ENCODE assay signal across 7 cellular contexts in the genomic region with DNA sequence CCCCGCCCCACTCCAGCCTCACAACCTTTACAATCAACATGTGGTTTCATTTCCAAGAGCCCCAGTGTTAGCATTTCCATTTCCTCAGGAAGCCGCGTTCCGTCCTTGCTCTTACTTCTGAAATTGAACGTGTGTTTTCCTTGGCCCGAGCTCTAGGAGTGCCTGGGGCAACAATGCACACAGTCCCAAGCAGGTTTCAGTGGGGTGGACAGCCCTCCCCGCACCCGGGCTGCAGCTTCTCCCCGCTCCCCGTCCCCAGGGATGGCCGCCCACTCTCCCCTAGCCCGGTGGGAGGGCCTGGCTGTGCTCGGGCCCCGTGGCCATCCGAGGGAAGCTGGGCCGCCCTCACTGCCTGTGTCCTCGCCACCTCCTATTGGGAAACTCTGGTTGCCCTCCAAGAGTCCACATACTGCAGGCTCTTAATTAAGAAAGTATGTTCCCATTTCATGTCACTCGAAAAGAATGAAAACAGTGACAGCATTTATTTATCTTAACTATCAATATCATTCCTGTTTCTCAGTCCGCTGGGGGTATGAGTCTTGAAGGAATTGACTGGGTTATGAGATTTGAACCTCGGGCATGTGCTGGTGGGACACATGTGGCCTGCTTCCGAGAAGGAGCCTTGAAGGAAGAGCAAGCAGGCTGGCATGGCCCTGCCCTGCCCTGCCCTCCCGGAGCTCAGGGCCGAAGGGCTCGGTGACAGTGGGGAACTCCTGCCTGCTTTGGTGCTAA.
DNase-seq lines count a peak whose midpoint lies in the region; ATAC-seq and TF ChIP-seq lines count a peak whose summit lies in the region.

No MANE protein-coding gene starts in this region.

- 81 to 83% methylated on average over 13 to 18 of the region's 24 CpGs for WGBS in mesodermal cell (ENCODE audit: insufficient coverage in 2 of 2), 2 experiments

- H3K9me3 ChIP-seq in MG63 = no peaks in the 10 kb centered on the region
- no peaks in the 10 kb centered on the region for H3K9me3 ChIP-seq in duodenal mucosa (ENCODE audit: control insufficient read depth in 1 of 2, low read length in 2 of 2)
- H3K9me3 ChIP-seq in mesodermal cell (ENCODE audit: control insufficient read depth, low read length) = no peaks in the 10 kb centered on the region
- H3K9me3 ChIP-seq in upper lobe of right lung = no peaks in the 10 kb centered on the region

- peak overlapping the region; percentile 54 for H3K27ac ChIP-seq in duodenal mucosa (ENCODE audit: low read depth, low read length)
- peak overlapping the region; percentile 43 for H3K27ac ChIP-seq in mesodermal cell (ENCODE audit: low read depth, low read length, severe bottlenecking)
- peak overlapping the region; percentile 85 for H3K27ac ChIP-seq in upper lobe of right lung

- intact Hi-C loops in upper lobe of right lung (cut with DNase I) = no loop called here

- H3K9ac ChIP-seq in duodenal mucosa (ENCODE audit: low read depth in 1 of 2, low read length in 2 of 2) = no peak overlapping the region

- DNase-seq in MG63 (peak; percentile 28), upper lobe of right lung (peak; percentile 68)

- peak; percentile 57 for ATAC-seq in upper lobe of right lung
- no peak for ATAC-seq in activated CD4-positive, CD25-positive, alpha-beta regulatory T cell treated with anti-CD3 and anti-CD28 coated beads, Interleukin-2, amount 50 U/mL, for 24 hours
- no peak for ATAC-seq in GM18867 (IDR thresholded peaks at IDR 0.05; ENCODE audit: unreplicated experiment)
- ATAC-seq in GM18520 (IDR thresholded peaks at IDR 0.05; ENCODE audit: unreplicated experiment) = no peak

- H3K27me3 ChIP-seq in MG63 (no peaks in the 10 kb centered on the region), duodenal mucosa (ENCODE audit: control insufficient read depth in 1 of 2, insufficient read depth in 2 of 2, low read length in 2 of 2) (no peaks in the 10 kb centered on the region), upper lobe of right lung (no peaks in the 10 kb centered on the region)

- no peak for TF ChIP-seq CTCF in upper lobe of right lung (IDR thresholded peaks at IDR 0.05)

- H3K4me3 ChIP-seq in MG63 = no peak overlapping the region
- no peak overlapping the region for H3K4me3 ChIP-seq in duodenal mucosa (ENCODE audit: low read depth in 1 of 2, low read length in 2 of 2)
- no peak overlapping the region for H3K4me3 ChIP-seq in mesodermal cell (ENCODE audit: extremely low read depth, insufficient read depth, low read length, poor library complexity, severe bottlenecking)
- H3K4me3 ChIP-seq in upper lobe of right lung = no peak overlapping the region

- H3K4me1 ChIP-seq in duodenal mucosa (ENCODE audit: control insufficient read depth in 1 of 2, insufficient read depth in 2 of 2, low read length in 2 of 2) (peaks cover 15 to 37% of the 10 kb centered on the region in 2 donors), mesodermal cell (ENCODE audit: control insufficient read depth, insufficient read depth, low read length, poor library complexity, severe bottlenecking) (peaks cover 17% of the 10 kb centered on the region), upper lobe of right lung (peaks cover 74% of the 10 kb centered on the region)

- no peaks in the 10 kb centered on the region for H3K36me3 ChIP-seq in MG63
- no peaks in the 10 kb centered on the region for H3K36me3 ChIP-seq in duodenal mucosa (ENCODE audit: control insufficient read depth in 1 of 2, insufficient read depth in 2 of 2, low read length in 2 of 2)
- H3K36me3 ChIP-seq in mesodermal cell (ENCODE audit: control insufficient read depth, insufficient read depth, low read length) = no peaks in the 10 kb centered on the region
- H3K36me3 ChIP-seq in upper lobe of right lung = no peaks in the 10 kb centered on the region
